Comparison of ENCODE assay signal across 33 cellular contexts in the genomic region with DNA sequence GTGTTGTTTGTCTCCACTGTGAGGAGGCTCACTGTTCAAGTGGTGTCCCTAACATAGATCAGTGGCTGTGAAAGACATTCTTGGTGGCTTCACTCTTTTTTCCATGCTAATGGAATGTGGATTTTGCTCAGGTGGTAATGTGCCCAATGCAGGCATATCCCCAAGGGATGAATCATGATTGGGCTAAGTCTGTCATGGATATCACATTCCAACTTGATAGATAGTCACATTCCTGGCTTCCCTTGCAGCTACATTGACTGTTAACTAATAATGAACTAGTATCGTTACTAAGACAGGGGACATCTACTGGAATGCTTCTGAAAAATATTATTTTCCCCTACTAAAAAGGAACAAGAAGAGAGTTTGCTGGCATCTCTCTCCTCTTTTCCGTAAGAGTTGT.
"Had no signal": no experiment of that assay in that cellular context is flagged by ENCODE, and none has a peak within 500 bp of the region (broad histone marks: within the 10 kb centered on the region; RNA-seq: fewer than 3 reads in every experiment).

No MANE protein-coding gene starts in this region.

- H3K9me3 ChIP-seq: ascending aorta, body of pancreas had no signal

- H3K4me1 ChIP-seq: adrenal gland, ascending aorta, body of pancreas, breast epithelium had no signal

- ATAC-seq: activated naive CD4-positive, alpha-beta T cell treated with anti-CD3 and anti-CD28 coated beads, Interleukin-2, amount 50 U/mL, for 72 hours; activated naive CD8-positive, alpha-beta T cell treated with anti-CD3 and anti-CD28 coated beads, Interleukin-2, amount 50 U/mL, for 24 hours; activated T-cell treated with anti-CD3 and anti-CD28 coated beads, Interleukin-2, amount 50 U/mL, for 4 hours; activated T-cell treated with anti-CD3 and anti-CD28 coated beads, Interleukin-2, amount 50 U/mL, for 72 hours; activated T-helper 17 cell treated with anti-CD3 and anti-CD28 coated beads, Interleukin-2, amount 50 U/mL, for 72 hours; body of pancreas had no signal

- H3K27me3 ChIP-seq: adrenal gland, ascending aorta, body of pancreas, brain microvascular endothelial cell, breast epithelium, cardiac muscle cell had no signal

- H3K36me3 ChIP-seq: adrenal gland, ascending aorta, brain microvascular endothelial cell, breast epithelium, cardiac muscle cell had no signal

- DNase-seq: activated effector memory CD4-positive, alpha-beta T cell treated with anti-CD3 and anti-CD28 coated beads, Interleukin-2, amount 50 U/mL, for 16 hours; activated effector memory CD4-positive, alpha-beta T cell treated with Interleukin-2 at 50 U/mL for 16 hours; activated gamma-delta T cell; activated gamma-delta T cell treated with Interleukin-2 at 50 U/mL for 16 hours; activated naive CD4-positive, alpha-beta T cell; activated naive CD4-positive, alpha-beta T cell treated with anti-CD3 and anti-CD28 coated beads for 36 hours; activated naive CD4-positive, alpha-beta T cell treated with anti-CD3 and anti-CD28 coated beads, Interleukin-2, amount 10 ng/mL, durations not matched to agents 7 days and 5 days; activated naive CD4-positive, alpha-beta T cell treated with anti-CD3 and anti-CD28 coated beads, Interleukin-2, amount 50 U/mL, for 16 hours; activated naive CD4-positive, alpha-beta T cell treated with Interleukin-2 at 50 U/mL for 16 hours; activated naive CD8-positive, alpha-beta T cell treated with anti-CD3 and anti-CD28 coated beads for 36 hours; activated naive CD8-positive, alpha-beta T cell treated with anti-CD3 and anti-CD28 coated beads, Interleukin-2, amount 10 ng/mL, durations not matched to agents 7 days and 5 days; activated naive CD8-positive, alpha-beta T cell treated with anti-CD3 and anti-CD28 coated beads, Interleukin-2, amount 50 U/mL, for 24 hours; activated T-cell treated with anti-CD3 and anti-CD28 coated beads, Interleukin-2, amount 50 U/mL, for 1 hour; activated T-cell treated with anti-CD3 and anti-CD28 coated beads, Interleukin-2, amount 50 U/mL, for 24 hours; activated T-cell treated with anti-CD3 and anti-CD28 coated beads, Interleukin-2, amount 50 U/mL, for 4 hours; activated T-cell treated with anti-CD3 and anti-CD28 coated beads, Interleukin-2, amount 50 U/mL, for 48 hours; activated T-cell treated with anti-CD3 and anti-CD28 coated beads, Interleukin-2, amount 50 U/mL, for 72 hours; adrenal gland; amniotic stem cell; amygdala; anterior cingulate cortex; body of pancreas; brain microvascular endothelial cell; caudate nucleus; central memory CD4-positive, alpha-beta T cell; cerebellar nuclear complex had no signal

- FAIRE-seq: astrocyte, bronchial epithelial cell had no signal

- H3K27ac ChIP-seq: adrenal gland, ascending aorta, body of pancreas, brain microvascular endothelial cell, breast epithelium, cardiac muscle cell had no signal

- H3K4me3 ChIP-seq: adrenal gland, ascending aorta, body of pancreas, breast epithelium, cardiac muscle cell had no signal
